In the genomic region with DNA sequence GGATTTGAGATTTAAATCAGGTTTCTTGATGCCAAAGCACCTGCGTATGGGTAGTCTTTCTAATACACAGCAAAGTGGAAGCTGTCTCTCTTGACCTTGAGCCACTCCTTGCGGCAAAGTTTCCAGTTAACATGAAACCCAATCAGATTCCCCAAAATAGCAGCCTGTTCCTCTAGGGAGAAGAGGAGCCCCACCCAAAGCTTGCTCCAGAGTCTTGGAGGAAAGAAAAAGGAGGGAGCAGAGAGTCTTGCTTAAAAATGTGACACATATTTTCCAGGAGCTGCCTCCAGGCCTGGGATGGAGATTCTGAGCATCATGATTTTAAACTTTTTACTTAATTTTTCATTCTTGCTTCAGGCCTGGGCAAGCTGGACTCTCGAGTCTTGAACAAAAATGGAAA, we compare ENCODE assay signal across 20 cellular contexts.
DNase-seq lines count a peak whose midpoint lies in the region; ATAC-seq and TF ChIP-seq lines count a peak whose summit lies in the region.
"Had no signal": no experiment of that assay in that cellular context is flagged by ENCODE, and none has a peak within 500 bp of the region (broad histone marks: within the 10 kb centered on the region; RNA-seq: fewer than 3 reads in every experiment).

No MANE protein-coding gene starts in this region.

- TF ChIP-seq CTCF in fibroblast of mammary gland (conservative IDR thresholded peaks at IDR 0.05; ENCODE audit: control insufficient read depth, insufficient read depth, low read depth, low read length): no peak
- TF ChIP-seq CTCF in tibial artery (IDR thresholded peaks at IDR 0.05): no peak
- no peak for TF ChIP-seq CTCF in GM10248 (IDR thresholded peaks at IDR 0.05; ENCODE audit: control extremely low read depth, extremely low read depth, low read depth, missing control alignments)
- no peak for TF ChIP-seq CTCF in natural killer cell (IDR thresholded peaks at IDR 0.05)

- no peaks in the 10 kb centered on the region for H3K27me3 Mint-ChIP-seq in natural killer cell (ENCODE audit: low read depth in 2 of 2)
- H3K27me3 Mint-ChIP-seq in natural killer cell treated with Interleukin-12 subunit alpha and Interleukin-12 subunit beta and Interleukin-15 and Interleukin-18, amount 100 ng/mL, for 72 hours: peaks cover 4 to 29% of the 10 kb centered on the region in 2 donors

- H3K9me3 Mint-ChIP-seq in natural killer cell: peaks cover 2 to 4% of the 10 kb centered on the region in 2 donors
- H3K9me3 Mint-ChIP-seq in natural killer cell treated with Interleukin-12 subunit alpha and Interleukin-12 subunit beta and Interleukin-15 and Interleukin-18, amount 100 ng/mL, for 72 hours: peaks cover 6% of the 10 kb centered on the region
- H3K9me3 Mint-ChIP-seq: CD8-positive, alpha-beta T cell had no signal

- POLR2A ChIA-PET in GM10248 (lab: Yijun Ruan, JAX): no interaction called here

- H3K27me3 ChIP-seq in right cardiac atrium (ENCODE audit: control insufficient read depth, insufficient read depth) (no peaks in the 10 kb centered on the region), tibial artery (no peaks in the 10 kb centered on the region)
- H3K27me3 ChIP-seq: MG63 had no signal

- intact Hi-C loops in right cardiac atrium (cut with DNase I): no loop called here
- intact Hi-C loops in tibial artery (cut with DNase I; ENCODE audit: low total_unique reads): loop anchor here (10.0 kb wide), 1 partner anchor 173 kb away; no protein-coding TSS in a partner anchor
- intact Hi-C loops in natural killer cell (cut with micrococcal nuclease): no loop called here

- H3K9me3 ChIP-seq in right cardiac atrium (ENCODE audit: control insufficient read depth, low read length) (no peaks in the 10 kb centered on the region), tibial artery (no peaks in the 10 kb centered on the region)
- H3K9me3 ChIP-seq: MG63 had no signal

- H3K27ac Mint-ChIP-seq in natural killer cell: no peak overlapping the region
- no peak overlapping the region for H3K27ac Mint-ChIP-seq in natural killer cell treated with Interleukin-12 subunit alpha and Interleukin-12 subunit beta and Interleukin-15 and Interleukin-18, amount 100 ng/mL, for 72 hours
- H3K27ac Mint-ChIP-seq: CD8-positive, alpha-beta T cell had no signal

- DNase-seq in LHCN-M2 (ENCODE audit: low read depth) (peak; percentile 5), fibroblast of mammary gland (ENCODE audit: low read depth) (peak; percentile 23), right cardiac atrium (peak in 2 of 3 donors; percentile 30 to 43), tibial artery (peak; percentile 69 to 79), GM10248 (ENCODE audit: extremely low spot score) (no peak), natural killer cell (no peak)
- no peak for DNase-seq in natural killer cell treated with Interleukin-12 subunit alpha and Interleukin-12 subunit beta and Interleukin-15 and Interleukin-18, amount 100 ng/mL, for 72 hours (ENCODE audit: low spot score)
- DNase-seq: ACHN; CD8-positive, alpha-beta T cell; DND-41; GF-D8; MG63; NCI-H1092 treated with DMSO at 0.1 percent for 48 hours; NCI-H1694; NCI-H2107; NCI-H69; PC-9 had no signal

- H3K36me3 ChIP-seq in tibial artery: no peaks in the 10 kb centered on the region
- H3K36me3 ChIP-seq: MG63 had no signal

- no peaks in the 10 kb centered on the region for H3K4me1 ChIP-seq in right cardiac atrium (ENCODE audit: control insufficient read depth, insufficient read depth, low read length)
- peaks cover 0 to 34% (median 20%) of the 10 kb centered on the region in 4 donors for H3K4me1 ChIP-seq in tibial artery

- CTCF ChIA-PET in GM10248 (lab: Yijun Ruan, JAX): interaction anchor here (1.0 to 1.6 kb wide), 3 partner anchors 8 to 76 kb away, joined by 3 to 6 read pairs (median 3); no protein-coding TSS in a partner anchor

- H3K4me3 ChIP-seq in fibroblast of mammary gland (ENCODE audit: control insufficient read depth, low read depth, low read length): no peak overlapping the region
- no peak overlapping the region for H3K4me3 ChIP-seq in right cardiac atrium (ENCODE audit: low read length)
- H3K4me3 ChIP-seq in tibial artery: no peak overlapping the region
- H3K4me3 ChIP-seq: MG63, PC-9 had no signal

- H3K4me3 Mint-ChIP-seq in natural killer cell: no peak overlapping the region
- no peak overlapping the region for H3K4me3 Mint-ChIP-seq in natural killer cell treated with Interleukin-12 subunit alpha and Interleukin-12 subunit beta and Interleukin-15 and Interleukin-18, amount 100 ng/mL, for 72 hours
- H3K4me3 Mint-ChIP-seq: CD8-positive, alpha-beta T cell had no signal

- H3K36me3 Mint-ChIP-seq in natural killer cell: no peaks in the 10 kb centered on the region
- H3K36me3 Mint-ChIP-seq in natural killer cell treated with Interleukin-12 subunit alpha and Interleukin-12 subunit beta and Interleukin-15 and Interleukin-18, amount 100 ng/mL, for 72 hours: no peaks in the 10 kb centered on the region
- H3K36me3 Mint-ChIP-seq: CD8-positive, alpha-beta T cell had no signal

- WGBS in right cardiac atrium: 50% methylated on average over 3 of the region's 3 CpGs

- H3K4me1 Mint-ChIP-seq in natural killer cell: no peaks in the 10 kb centered on the region
- no peaks in the 10 kb centered on the region for H3K4me1 Mint-ChIP-seq in natural killer cell treated with Interleukin-12 subunit alpha and Interleukin-12 subunit beta and Interleukin-15 and Interleukin-18, amount 100 ng/mL, for 72 hours (ENCODE audit: low read depth in 2 of 2)

- no peak overlapping the region for H3K27ac ChIP-seq in right cardiac atrium (ENCODE audit: low read length)
- H3K27ac ChIP-seq in tibial artery: peak overlapping the region; percentile 56 to 62
- H3K27ac ChIP-seq: KMS-11, PC-9 had no signal

- ATAC-seq in right cardiac atrium (peak; percentile 71 to 81), HG02759 (IDR thresholded peaks at IDR 0.05; ENCODE audit: unreplicated experiment) (no peak), natural killer cell (no peak)
- ATAC-seq in natural killer cell treated with Interleukin-12 subunit alpha and Interleukin-12 subunit beta and Interleukin-15 and Interleukin-18, amount 100 ng/mL, for 72 hours: no peak
- ATAC-seq: CD8-positive, alpha-beta T cell; HepG2 had no signal

Comparison
In these comparisons a context has a peak if more than half of its experiments do, and no peak if none do; other contexts are left out.
1. DNase-seq: peak in LHCN-M2 (single experiment), fibroblast of mammary gland (single experiment), right cardiac atrium (2 of 3) and tibial artery (2 of 2); none in GM10248 (single experiment), natural killer cell (single experiment) and natural killer cell treated with Interleukin-12 subunit alpha and Interleukin-12 subunit beta and Interleukin-15 and Interleukin-18, amount 100 ng/mL, for 72 hours (single experiment).
2. ATAC-seq: peak in right cardiac atrium (2 of 2); none in HG02759 (single experiment), natural killer cell (0 of 3) and natural killer cell treated with Interleukin-12 subunit alpha and Interleukin-12 subunit beta and Interleukin-15 and Interleukin-18, amount 100 ng/mL, for 72 hours (0 of 2).